9 cellular contexts compared by ENCODE assay signal in the genomic region with DNA sequence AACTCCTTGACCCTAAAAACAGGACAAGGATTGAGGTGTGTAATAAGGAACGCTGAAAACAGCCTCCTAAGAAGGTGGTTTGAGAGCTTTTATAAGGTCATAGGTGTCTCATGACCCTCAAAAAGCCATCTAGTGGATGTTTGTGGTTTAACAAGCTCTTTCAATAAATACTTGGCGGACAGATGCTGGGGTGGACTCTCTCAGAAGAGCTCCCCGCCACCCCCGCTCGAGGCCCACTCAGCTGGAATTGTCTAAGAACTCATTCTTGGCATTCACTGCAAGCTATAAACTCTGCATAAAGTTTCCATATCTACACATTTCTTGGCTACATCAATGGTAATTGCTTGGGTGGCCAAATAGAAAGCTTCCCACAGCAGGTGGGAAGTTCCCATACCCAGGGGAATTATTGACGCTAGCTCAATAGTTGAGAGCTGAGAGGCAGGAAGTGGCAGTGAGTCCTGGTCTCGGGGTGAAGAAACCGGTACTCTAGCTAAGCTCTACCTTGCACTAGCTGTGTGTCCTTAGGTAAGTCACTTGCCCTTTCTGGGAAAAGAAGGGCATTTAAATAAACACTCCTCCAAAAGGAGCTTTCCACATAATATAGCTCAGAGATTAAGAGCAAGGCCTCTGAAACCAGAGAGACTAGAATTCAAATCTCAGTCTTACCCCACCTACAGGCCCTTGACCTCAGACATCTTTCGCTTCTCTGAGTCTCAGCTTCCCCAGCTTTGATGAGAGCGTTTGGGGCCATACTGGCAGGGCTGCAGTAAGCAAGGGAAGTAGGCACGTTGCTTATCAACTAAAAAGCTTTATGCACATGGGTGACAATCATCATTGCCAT. TPM values are rescaled to one million over a fixed set of nuclear protein-coding genes. Genes with fewer than 3 reads are reported as not detected.
A peak's percentile ranks its signal among the peaks of the same experiment; 100 is the strongest.
DNase-seq lines count a peak whose midpoint lies in the region; ATAC-seq and TF ChIP-seq lines count a peak whose summit lies in the region.
"Had no signal": no experiment of that assay in that cellular context is flagged by ENCODE, and none has a peak within 500 bp of the region (broad histone marks: within the 10 kb centered on the region; RNA-seq: fewer than 3 reads in every experiment).

No MANE protein-coding gene starts in this region.

- no peaks in the 10 kb centered on the region for H3K36me3 Mint-ChIP-seq in neural crest cell (ENCODE audit: low read depth)

- no peak overlapping the region for H3K27ac Mint-ChIP-seq in neural crest cell (ENCODE audit: unreplicated experiment)

- no peak overlapping the region for H3K4me3 Mint-ChIP-seq in neural crest cell

- peak overlapping the region; percentile 12 for H3K4me2 ChIP-seq in DOHH2 (ENCODE audit: low read length)

- H3K36me3 ChIP-seq in DOHH2 (ENCODE audit: control insufficient read depth, low read length) (no peaks in the 10 kb centered on the region), RWPE2 (ENCODE audit: low read depth) (no peaks in the 10 kb centered on the region)

- peak; percentile 56 for DNase-seq in GM19238 (ENCODE audit: insufficient read length, low spot score)
- no peak for DNase-seq in RWPE2 (ENCODE audit: low spot score)
- DNase-seq in neural crest cell (ENCODE audit: low read depth, low spot score): no peak
- DNase-seq in NCI-H446 treated with DMSO at 0.1 percent for 48 hours (lab: John Stamatoyannopoulos, UW): no peak
- no peak for DNase-seq in activated naive CD4-positive, alpha-beta T cell (lab: John Stamatoyannopoulos, UW)
- DNase-seq in epidermal melanocyte (ENCODE audit: insufficient read length, low spot score): no peak

- H3K27me3 Mint-ChIP-seq in neural crest cell (ENCODE audit: low read depth): peaks cover 9% of the 10 kb centered on the region

- H3K79me2 ChIP-seq in DOHH2 (ENCODE audit: control insufficient read depth, low read length): no peaks in the 10 kb centered on the region

- peaks cover 20% of the 10 kb centered on the region for H3K27me3 ChIP-seq in DOHH2 (ENCODE audit: control insufficient read depth, low read length)
- peaks cover 4% of the 10 kb centered on the region for H3K27me3 ChIP-seq in RWPE2 (ENCODE audit: insufficient read depth, poor library complexity, severe bottlenecking)

- H3F3A ChIP-seq in DOHH2 (ENCODE audit: control insufficient read depth, insufficient read depth): no peaks in the 10 kb centered on the region

- no peaks in the 10 kb centered on the region for H4K20me1 ChIP-seq in DOHH2 (ENCODE audit: control insufficient read depth, insufficient read depth, low read depth, low read length)

- H3K27ac ChIP-seq in DOHH2 (ENCODE audit: low read depth, low read length): no peak overlapping the region
- H3K27ac ChIP-seq in RWPE2 (ENCODE audit: poor library complexity, severe bottlenecking): no peak overlapping the region

- H3K4me3 ChIP-seq in DOHH2 (ENCODE audit: low read length) (no peak overlapping the region), RWPE2 (ENCODE audit: severe bottlenecking) (no peak overlapping the region)

- H3K9me3 ChIP-seq in DOHH2 (ENCODE audit: control insufficient read depth, insufficient read depth, low read length) (no peaks in the 10 kb centered on the region), RWPE2 (ENCODE audit: severe bottlenecking) (no peaks in the 10 kb centered on the region)

- ATAC-seq in HG03135 (IDR thresholded peaks at IDR 0.05; ENCODE audit: unreplicated experiment): peak; percentile 66
- peak; percentile 44; the same call in 1 of the 3 replicates for ATAC-seq in RWPE2 (ENCODE audit: low read depth)

- no peaks in the 10 kb centered on the region for H3K4me1 Mint-ChIP-seq in neural crest cell

- H3K4me1 ChIP-seq in DOHH2 (ENCODE audit: control insufficient read depth, low read length): peaks cover 17% of the 10 kb centered on the region
- H3K4me1 ChIP-seq in RWPE2 (ENCODE audit: insufficient read depth, poor library complexity, severe bottlenecking): no peaks in the 10 kb centered on the region

- no peaks in the 10 kb centered on the region for H3K9me3 Mint-ChIP-seq in neural crest cell

- no peaks in the 10 kb centered on the region for H3K9me2 ChIP-seq in DOHH2 (replicated peaks; ENCODE audit: control insufficient read depth, low read length)

- peak; percentile 65 for TF ChIP-seq CTCF in DOHH2 (IDR thresholded peaks at IDR 0.05; ENCODE audit: low read depth, low read length, poor library complexity, severe bottlenecking)
- peak; percentile 33 for TF ChIP-seq CTCF in RWPE2 (IDR thresholded peaks at IDR 0.05; ENCODE audit: poor library complexity, severe bottlenecking)
- TF ChIP-seq CTCF in neural crest cell (conservative IDR thresholded peaks at IDR 0.05): peak; percentile 55

RNA-seq across cellular contexts. Expression of a gene that starts 6.4 kb away (rescaled TPM):
- total RNA-seq in neural crest cell: not detected in 2 replicates
- total RNA-seq: T-helper 2 cell treated with Interferon-gamma antibody and Interleukin-4, amounts not matched to agents 100 ng/mL and 5 ng/mL, for 36 hours had no signal

RNA-seq across cellular contexts. Expression of a gene that starts 22.1 kb away (rescaled TPM):
- total RNA-seq in neural crest cell: not detected in 2 replicates
- total RNA-seq: T-helper 2 cell treated with Interferon-gamma antibody and Interleukin-4, amounts not matched to agents 100 ng/mL and 5 ng/mL, for 36 hours had no signal

RNA-seq across cellular contexts. Expression of a gene that starts 38.6 kb away (rescaled TPM):
- total RNA-seq in neural crest cell: not detected in 2 replicates
- total RNA-seq: T-helper 2 cell treated with Interferon-gamma antibody and Interleukin-4, amounts not matched to agents 100 ng/mL and 5 ng/mL, for 36 hours had no signal
